In the genomic region with DNA sequence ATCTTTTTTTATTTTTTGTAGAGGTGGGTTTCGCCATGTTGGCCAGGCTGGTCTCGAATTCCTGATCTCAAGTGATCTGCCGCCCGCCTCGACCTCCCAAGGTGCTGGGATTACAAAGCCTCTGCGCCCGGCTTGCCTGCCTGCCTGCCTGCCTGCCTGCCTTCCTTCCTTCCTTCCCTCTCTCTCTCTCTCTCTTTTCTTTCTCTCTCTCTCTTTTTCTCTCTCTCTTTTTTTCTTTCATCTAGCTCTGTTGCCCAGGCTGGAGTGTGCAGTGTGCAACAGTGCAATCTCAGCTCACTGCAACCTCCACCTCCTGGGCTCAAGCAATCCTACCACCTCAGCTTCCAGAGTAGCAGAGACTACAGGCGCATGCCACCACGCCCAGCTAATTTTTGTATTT, we compare ENCODE assay signal across 19 cellular contexts.
"Had no signal": no experiment of that assay in that cellular context is flagged by ENCODE, and none has a peak within 500 bp of the region (broad histone marks: within the 10 kb centered on the region; RNA-seq: fewer than 3 reads in every experiment).

No MANE protein-coding gene starts in this region.

- H3K36me3 Mint-ChIP-seq: immature natural killer cell, memory B cell had no signal

- H3K36me3 ChIP-seq: left ventricle myocardium inferior, lower lobe of right lung, neutrophil, right atrium auricular region, tibial nerve had no signal

- H3K27ac Mint-ChIP-seq: endodermal cell, memory B cell had no signal

- H3K27ac ChIP-seq: coronary artery, foreskin keratinocyte, left ventricle myocardium inferior, lower lobe of right lung, neutrophil, right atrium auricular region, testis, tibial nerve had no signal

- H3K4me3 Mint-ChIP-seq: endodermal cell, immature natural killer cell, memory B cell, nephron had no signal

- ATAC-seq: foreskin keratinocyte; lower lobe of right lung; stimulated activated naive CD8-positive, alpha-beta T cell treated with anti-CD3 and anti-CD28 coated beads, Interleukin-15, Interleukin-2, amounts not matched to agents 100 U/mL and 50 U/mL, for 24 hours had no signal

- H3K4me3 ChIP-seq: coronary artery, left ventricle myocardium inferior, lower lobe of right lung, right atrium auricular region, testis, tibial nerve had no signal

- H3K27me3 Mint-ChIP-seq: memory B cell had no signal

- H3K27me3 ChIP-seq: foreskin keratinocyte, neutrophil, right atrium auricular region, testis, tibial nerve had no signal

- H3K9me3 ChIP-seq: left ventricle myocardium inferior, lower lobe of right lung, neutrophil, right atrium auricular region, testis, tibial nerve had no signal

- DNase-seq: effector CD4-positive, alpha-beta T cell; endodermal cell; erythroblast; foreskin keratinocyte; immature natural killer cell; left ventricle myocardium inferior; lower lobe of right lung; midbrain; posterior cingulate gyrus; small intestine; stimulated activated CD4-positive, alpha-beta T cell treated with anti-CD3 and anti-CD28 coated beads, Interleukin-12 subunit alpha, Interleukin-12 subunit beta, amount 100 ng/mL, for 4 hours; stimulated activated naive CD8-positive, alpha-beta T cell treated with anti-CD3 and anti-CD28 coated beads, Interleukin-15, Interleukin-2, amounts not matched to agents 100 U/mL and 50 U/mL, for 24 hours; testis had no signal

- H3K4me1 ChIP-seq: foreskin keratinocyte, lower lobe of right lung, right atrium auricular region, tibial nerve had no signal

- H3K9me3 Mint-ChIP-seq: endodermal cell, immature natural killer cell, memory B cell, nephron had no signal
